Comparison of ENCODE assay signal across 18 cellular contexts in genomic region chr1:57494679-57495078, GRCh38.
"Had no signal": no experiment of that assay in that cellular context is flagged by ENCODE, and none has a peak within 500 bp of the region (broad histone marks: within the 10 kb centered on the region; RNA-seq: fewer than 3 reads in every experiment).

No MANE protein-coding gene starts in this region.

- H3K9ac ChIP-seq: neural progenitor cell had no signal

- H3K9me3 Mint-ChIP-seq: activated CD8-positive, alpha-beta T cell treated with anti-CD3 and anti-CD28 coated beads for 36 hours; neural progenitor cell had no signal

- H3K9me3 ChIP-seq: gastroesophageal sphincter, heart right ventricle, ovary, psoas muscle, right lobe of liver, spleen had no signal

- H3K27ac ChIP-seq: coronary artery, gastroesophageal sphincter, heart right ventricle, neural progenitor cell, ovary, psoas muscle, right lobe of liver, spleen had no signal

- H3K27me3 Mint-ChIP-seq: activated CD8-positive, alpha-beta T cell treated with anti-CD3 and anti-CD28 coated beads for 36 hours had no signal

- H3K4me2 ChIP-seq: neural progenitor cell had no signal

- H3K36me3 ChIP-seq: gastroesophageal sphincter, heart right ventricle, neural progenitor cell, ovary, right lobe of liver, spleen had no signal

- DNase-seq: activated CD4-positive, alpha-beta T cell treated with anti-CD3 and anti-CD28 coated beads for 48 hours; activated CD4-positive, CD25-positive, alpha-beta regulatory T cell; activated CD8-positive, alpha-beta T cell treated with anti-CD3 and anti-CD28 coated beads for 36 hours; activated naive CD4-positive, alpha-beta T cell treated with Interleukin-2 at 50 U/mL for 16 hours; activated T-cell treated with anti-CD3 and anti-CD28 coated beads, Interleukin-2, amount 50 U/mL, for 1 hour; anterior cingulate cortex; heart right ventricle; left ventricle myocardium superior; ovary; psoas muscle; right lobe of liver; spleen; stimulated activated naive CD4-positive, alpha-beta T cell had no signal

- H3K4me3 ChIP-seq: coronary artery, gastroesophageal sphincter, heart right ventricle, neural progenitor cell, ovary, psoas muscle, right lobe of liver, spleen had no signal

- H3K27ac Mint-ChIP-seq: activated CD8-positive, alpha-beta T cell treated with anti-CD3 and anti-CD28 coated beads for 36 hours; activated T-helper 2 cell treated with anti-CD3 and anti-CD28 coated beads, Interferon-gamma antibody, Interleukin-2, Interleukin-4, amounts not matched to agents 10 μg/mL and 5 μg/mL and 100 μg/mL, durations not matched to agents 14 hours and 24 hours and 36 hours; neural progenitor cell had no signal

- H3K4me1 ChIP-seq: gastroesophageal sphincter, heart right ventricle, psoas muscle, right lobe of liver, spleen had no signal

- H2AFZ ChIP-seq: neural progenitor cell had no signal

- H3K27me3 ChIP-seq: gastroesophageal sphincter, neural progenitor cell, ovary, right lobe of liver, spleen had no signal

- H3K4me1 Mint-ChIP-seq: central memory CD8-positive, alpha-beta T cell had no signal

- H3K4me3 Mint-ChIP-seq: activated CD8-positive, alpha-beta T cell treated with anti-CD3 and anti-CD28 coated beads for 36 hours; central memory CD8-positive, alpha-beta T cell; neural progenitor cell had no signal

- ATAC-seq: activated CD8-positive, alpha-beta T cell treated with anti-CD3 and anti-CD28 coated beads for 36 hours; gastroesophageal sphincter; heart right ventricle; left ventricle myocardium superior; psoas muscle; right lobe of liver had no signal

- H3K36me3 Mint-ChIP-seq: neural progenitor cell had no signal
